In genomic region chr12:2651061-2651965, GRCh38 we compare ENCODE assay signal across 2 cellular contexts.
TF ChIP-seq lines count a peak whose summit lies in the region.

No MANE protein-coding gene starts in this region.

TF ChIP-seq in SK-N-SH treated with all-trans-retinoic acid at 6 μM for 48 hours, 23 proteins besides CTCF, POLR2A, EP300 and RAD21 (continued from another document):
- no peak for TF ChIP-seq ZNF70 (CRISPR knock-in tag; IDR thresholded peaks at IDR 0.05)
- no peak for TF ChIP-seq CSDC2 (CRISPR knock-in tag; IDR thresholded peaks at IDR 0.05)
- TF ChIP-seq, protein P1, sequence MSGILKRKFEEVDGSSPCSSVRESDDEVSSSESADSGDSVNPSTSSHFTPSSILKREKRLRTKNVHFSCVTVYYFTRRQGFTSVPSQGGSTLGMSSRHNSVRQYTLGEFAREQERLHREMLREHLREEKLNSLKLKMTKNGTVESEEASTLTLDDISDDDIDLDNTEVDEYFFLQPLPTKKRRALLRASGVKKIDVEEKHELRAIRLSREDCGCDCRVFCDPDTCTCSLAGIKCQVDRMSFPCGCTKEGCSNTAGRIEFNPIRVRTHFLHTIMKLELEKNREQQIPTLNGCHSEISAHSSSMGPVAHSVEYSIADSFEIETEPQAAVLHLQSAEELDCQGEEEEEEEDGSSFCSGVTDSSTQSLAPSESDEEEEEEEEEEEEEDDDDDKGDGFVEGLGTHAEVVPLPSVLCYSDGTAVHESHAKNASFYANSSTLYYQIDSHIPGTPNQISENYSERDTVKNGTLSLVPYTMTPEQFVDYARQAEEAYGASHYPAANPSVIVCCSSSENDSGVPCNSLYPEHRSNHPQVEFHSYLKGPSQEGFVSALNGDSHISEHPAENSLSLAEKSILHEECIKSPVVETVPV (CRISPR knock-in tag; IDR thresholded peaks at IDR 0.05) = no peak
- no peak for TF ChIP-seq ISL1 (CRISPR knock-in tag; IDR thresholded peaks at IDR 0.05)
- no peak for TF ChIP-seq ZFP3 (CRISPR knock-in tag; IDR thresholded peaks at IDR 0.05)
- no peak for TF ChIP-seq CREB5 (CRISPR knock-in tag; IDR thresholded peaks at IDR 0.05; ENCODE audit: low read depth)
- TF ChIP-seq, protein P2, sequence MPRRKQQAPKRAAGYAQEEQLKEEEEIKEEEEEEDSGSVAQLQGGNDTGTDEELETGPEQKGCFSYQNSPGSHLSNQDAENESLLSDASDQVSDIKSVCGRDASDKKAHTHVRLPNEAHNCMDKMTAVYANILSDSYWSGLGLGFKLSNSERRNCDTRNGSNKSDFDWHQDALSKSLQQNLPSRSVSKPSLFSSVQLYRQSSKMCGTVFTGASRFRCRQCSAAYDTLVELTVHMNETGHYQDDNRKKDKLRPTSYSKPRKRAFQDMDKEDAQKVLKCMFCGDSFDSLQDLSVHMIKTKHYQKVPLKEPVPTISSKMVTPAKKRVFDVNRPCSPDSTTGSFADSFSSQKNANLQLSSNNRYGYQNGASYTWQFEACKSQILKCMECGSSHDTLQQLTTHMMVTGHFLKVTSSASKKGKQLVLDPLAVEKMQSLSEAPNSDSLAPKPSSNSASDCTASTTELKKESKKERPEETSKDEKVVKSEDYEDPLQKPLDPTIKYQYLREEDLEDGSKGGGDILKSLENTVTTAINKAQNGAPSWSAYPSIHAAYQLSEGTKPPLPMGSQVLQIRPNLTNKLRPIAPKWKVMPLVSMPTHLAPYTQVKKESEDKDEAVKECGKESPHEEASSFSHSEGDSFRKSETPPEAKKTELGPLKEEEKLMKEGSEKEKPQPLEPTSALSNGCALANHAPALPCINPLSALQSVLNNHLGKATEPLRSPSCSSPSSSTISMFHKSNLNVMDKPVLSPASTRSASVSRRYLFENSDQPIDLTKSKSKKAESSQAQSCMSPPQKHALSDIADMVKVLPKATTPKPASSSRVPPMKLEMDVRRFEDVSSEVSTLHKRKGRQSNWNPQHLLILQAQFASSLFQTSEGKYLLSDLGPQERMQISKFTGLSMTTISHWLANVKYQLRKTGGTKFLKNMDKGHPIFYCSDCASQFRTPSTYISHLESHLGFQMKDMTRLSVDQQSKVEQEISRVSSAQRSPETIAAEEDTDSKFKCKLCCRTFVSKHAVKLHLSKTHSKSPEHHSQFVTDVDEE (CRISPR knock-in tag; IDR thresholded peaks at IDR 0.05) = no peak
- no peak for TF ChIP-seq TCF4 (CRISPR knock-in tag; IDR thresholded peaks at IDR 0.05; ENCODE audit: borderline replicate concordance)
- TF ChIP-seq ESRRG (CRISPR knock-in tag; IDR thresholded peaks at IDR 0.05) = no peak

TF ChIP-seq in SK-N-SH, 30 proteins besides CTCF, POLR2A, EP300 and RAD21 (continued from another document):
- TF ChIP-seq, protein P3, sequence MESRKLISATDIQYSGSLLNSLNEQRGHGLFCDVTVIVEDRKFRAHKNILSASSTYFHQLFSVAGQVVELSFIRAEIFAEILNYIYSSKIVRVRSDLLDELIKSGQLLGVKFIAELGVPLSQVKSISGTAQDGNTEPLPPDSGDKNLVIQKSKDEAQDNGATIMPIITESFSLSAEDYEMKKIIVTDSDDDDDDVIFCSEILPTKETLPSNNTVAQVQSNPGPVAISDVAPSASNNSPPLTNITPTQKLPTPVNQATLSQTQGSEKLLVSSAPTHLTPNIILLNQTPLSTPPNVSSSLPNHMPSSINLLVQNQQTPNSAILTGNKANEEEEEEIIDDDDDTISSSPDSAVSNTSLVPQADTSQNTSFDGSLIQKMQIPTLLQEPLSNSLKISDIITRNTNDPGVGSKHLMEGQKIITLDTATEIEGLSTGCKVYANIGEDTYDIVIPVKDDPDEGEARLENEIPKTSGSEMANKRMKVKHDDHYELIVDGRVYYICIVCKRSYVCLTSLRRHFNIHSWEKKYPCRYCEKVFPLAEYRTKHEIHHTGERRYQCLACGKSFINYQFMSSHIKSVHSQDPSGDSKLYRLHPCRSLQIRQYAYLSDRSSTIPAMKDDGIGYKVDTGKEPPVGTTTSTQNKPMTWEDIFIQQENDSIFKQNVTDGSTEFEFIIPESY (IDR thresholded peaks at IDR 0.05; ENCODE audit: borderline replicate concordance, low read depth) = no peak
- TF ChIP-seq JUND (IDR thresholded peaks at IDR 0.05) (no peak), MXI1 (IDR thresholded peaks at IDR 0.05; ENCODE audit: low read depth, low read length) (no peak), RFX5 (IDR thresholded peaks at IDR 0.05; ENCODE audit: low read length) (no peak), TAF1 (IDR thresholded peaks at IDR 0.05; ENCODE audit: borderline replicate concordance, low read depth, low read length) (no peak), YY1 (IDR thresholded peaks at IDR 0.05; ENCODE audit: low read depth) (no peak), EZH2phosphoT487 (IDR thresholded peaks at IDR 0.05; ENCODE audit: borderline replicate concordance, low read depth) (no peak), FOXJ3 (CRISPR knock-in tag; IDR thresholded peaks at IDR 0.05) (no peak), NFIC (IDR thresholded peaks at IDR 0.05; ENCODE audit: borderline replicate concordance) (no peak), TCF12 (IDR thresholded peaks at IDR 0.05) (no peak), ELF1 (IDR thresholded peaks at IDR 0.05) (no peak), RXRA (IDR thresholded peaks at IDR 0.05; ENCODE audit: borderline replicate concordance, low read depth) (no peak), IRF3 (IDR thresholded peaks at IDR 0.05; ENCODE audit: low read depth, low read length) (no peak)
- TF ChIP-seq, protein P4, sequence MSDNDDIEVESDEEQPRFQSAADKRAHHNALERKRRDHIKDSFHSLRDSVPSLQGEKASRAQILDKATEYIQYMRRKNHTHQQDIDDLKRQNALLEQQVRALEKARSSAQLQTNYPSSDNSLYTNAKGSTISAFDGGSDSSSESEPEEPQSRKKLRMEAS (IDR thresholded peaks at IDR 0.05; ENCODE audit: low read depth) = no peak
